Comparison of ENCODE assay signal across 37 cellular contexts in the genomic region with DNA sequence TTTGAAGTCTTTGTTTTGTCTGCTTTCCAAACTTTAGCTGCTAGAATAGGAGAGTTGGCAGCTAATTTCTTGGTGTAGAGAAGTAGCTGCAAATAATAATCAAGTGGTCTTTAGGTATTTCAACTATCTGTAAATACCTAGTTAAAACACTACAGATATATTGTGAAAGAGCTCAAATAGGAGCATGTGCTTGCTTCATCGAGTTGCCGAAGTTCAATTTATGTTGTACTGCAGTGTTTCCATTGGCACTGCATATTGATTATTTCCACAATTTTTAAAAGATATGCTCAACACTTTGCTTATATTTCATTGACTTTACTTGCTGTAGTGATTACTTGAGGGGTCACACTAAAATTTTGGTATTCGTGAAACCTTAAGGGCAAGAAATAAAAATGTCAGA.
"Had no signal": no experiment of that assay in that cellular context is flagged by ENCODE, and none has a peak within 500 bp of the region (broad histone marks: within the 10 kb centered on the region; RNA-seq: fewer than 3 reads in every experiment).

No MANE protein-coding gene starts in this region.

- H3K9me3 ChIP-seq: body of pancreas had no signal

- H3K4me3 ChIP-seq: ascending aorta, body of pancreas, breast epithelium had no signal

- H3K9me3 Mint-ChIP-seq: activated B cell treated with CpG ODN at 0.5 μM for 24 hours; activated CD4-positive, alpha-beta memory T cell treated with anti-CD3 and anti-CD28 coated beads for 36 hours; activated CD4-positive, alpha-beta T cell treated with anti-CD3 and anti-CD28 coated beads, Interleukin-2, amount 10 ng/mL, durations not matched to agents 24 days and 14 days; activated CD8-positive, alpha-beta T cell treated with anti-CD3 and anti-CD28 coated beads for 36 hours; activated naive CD4-positive, alpha-beta T cell treated with anti-CD3 and anti-CD28 coated beads for 36 hours; activated naive CD8-positive, alpha-beta T cell treated with anti-CD3 and anti-CD28 coated beads, Interleukin-2, amount 10 ng/mL, durations not matched to agents 7 days and 5 days; activated naive CD8-positive, alpha-beta T cell treated with anti-CD3 and anti-CD28 coated beads, Interleukin-2, amount 50 U/mL, for 24 hours; activated T-cell treated with anti-CD3 and anti-CD28 coated beads, Interleukin-2, amount 50 U/mL, for 4 hours; activated T-helper 1 cell treated with anti-CD3 and anti-CD28 coated beads, Interleukin-12 subunit alpha, Interleukin-12 subunit beta, Interleukin-2, Interleukin-4 antibody, amounts not matched to agents 30 ng/mL and 10 ng/mL and 1 ng/mL, durations not matched to agents 14 hours and 24 hours and 36 hours; activated T-helper 17 cell treated with anti-CD3 and anti-CD28 coated beads, Interleukin-2, amount 50 U/mL, for 72 hours; T-helper 2 cell treated with Interferon-gamma antibody and Interleukin-4, amounts not matched to agents 5 μg/mL and 100 μg/mL, for 36 hours had no signal

- H3K27me3 ChIP-seq: ascending aorta, body of pancreas, brain microvascular endothelial cell, breast epithelium had no signal

- H3K27me3 Mint-ChIP-seq: activated B cell treated with CpG ODN at 0.5 μM for 24 hours; activated CD4-positive, alpha-beta memory T cell treated with anti-CD3 and anti-CD28 coated beads for 36 hours; activated CD4-positive, alpha-beta T cell treated with anti-CD3 and anti-CD28 coated beads, Interleukin-2, amount 10 ng/mL, durations not matched to agents 24 days and 14 days; activated CD8-positive, alpha-beta T cell treated with anti-CD3 and anti-CD28 coated beads for 36 hours; activated T-helper 17 cell treated with anti-CD3 and anti-CD28 coated beads, Interleukin-2, amount 50 U/mL, for 72 hours had no signal

- H3K4me3 Mint-ChIP-seq: activated B cell treated with CpG ODN at 0.5 μM for 24 hours; activated CD4-positive, alpha-beta memory T cell treated with anti-CD3 and anti-CD28 coated beads for 36 hours; activated CD4-positive, alpha-beta T cell treated with anti-CD3 and anti-CD28 coated beads, Interleukin-2, amount 10 ng/mL, durations not matched to agents 24 days and 14 days; activated CD8-positive, alpha-beta T cell treated with anti-CD3 and anti-CD28 coated beads for 36 hours; activated naive CD4-positive, alpha-beta T cell treated with anti-CD3 and anti-CD28 coated beads for 36 hours; activated naive CD8-positive, alpha-beta T cell; activated naive CD8-positive, alpha-beta T cell treated with anti-CD3 and anti-CD28 coated beads, Interleukin-2, amount 10 ng/mL, durations not matched to agents 7 days and 5 days; activated naive CD8-positive, alpha-beta T cell treated with anti-CD3 and anti-CD28 coated beads, Interleukin-2, amount 50 U/mL, for 24 hours; activated T-cell treated with anti-CD3 and anti-CD28 coated beads, Interleukin-2, amount 50 U/mL, for 4 hours; activated T-cell treated with anti-CD3 and anti-CD28 coated beads, Interleukin-2, amount 50 U/mL, for 72 hours; activated T-helper 1 cell treated with anti-CD3 and anti-CD28 coated beads, Interleukin-12 subunit alpha, Interleukin-12 subunit beta, Interleukin-2, Interleukin-4 antibody, amounts not matched to agents 30 ng/mL and 10 ng/mL and 1 ng/mL, durations not matched to agents 14 hours and 24 hours and 36 hours; activated T-helper 17 cell treated with anti-CD3 and anti-CD28 coated beads, Interleukin-2, amount 50 U/mL, for 72 hours; T-helper 1 cell treated with Interleukin-12 subunit alpha and Interleukin-12 subunit beta and Interleukin-4 antibody, amounts not matched to agents 30 μg/mL and 1 μg/mL, for 36 hours; T-helper 2 cell treated with Interferon-gamma antibody and Interleukin-4, amounts not matched to agents 5 μg/mL and 100 μg/mL, for 36 hours had no signal

- H3K4me1 Mint-ChIP-seq: activated B cell treated with CpG ODN at 0.5 μM for 24 hours; activated CD4-positive, alpha-beta T cell treated with anti-CD3 and anti-CD28 coated beads, Interleukin-2, amount 10 ng/mL, durations not matched to agents 24 days and 14 days; activated naive CD8-positive, alpha-beta T cell treated with anti-CD3 and anti-CD28 coated beads, Interleukin-2, amount 10 ng/mL, durations not matched to agents 7 days and 5 days; activated naive CD8-positive, alpha-beta T cell treated with anti-CD3 and anti-CD28 coated beads, Interleukin-2, amount 50 U/mL, for 24 hours; activated T-helper 17 cell treated with anti-CD3 and anti-CD28 coated beads, Interleukin-2, amount 50 U/mL, for 72 hours had no signal

- H3K36me3 Mint-ChIP-seq: activated CD4-positive, alpha-beta memory T cell treated with anti-CD3 and anti-CD28 coated beads for 36 hours; activated naive CD8-positive, alpha-beta T cell; activated naive CD8-positive, alpha-beta T cell treated with anti-CD3 and anti-CD28 coated beads, Interleukin-2, amount 10 ng/mL, durations not matched to agents 7 days and 5 days had no signal

- ATAC-seq: activated CD8-positive, alpha-beta T cell treated with anti-CD3 and anti-CD28 coated beads for 36 hours; activated naive CD8-positive, alpha-beta T cell treated with anti-CD3 and anti-CD28 coated beads, Interleukin-2, amount 50 U/mL, for 24 hours; activated T-cell treated with anti-CD3 and anti-CD28 coated beads, Interleukin-2, amount 50 U/mL, for 4 hours; activated T-cell treated with anti-CD3 and anti-CD28 coated beads, Interleukin-2, amount 50 U/mL, for 72 hours; activated T-helper 17 cell treated with anti-CD3 and anti-CD28 coated beads, Interleukin-2, amount 50 U/mL, for 72 hours; body of pancreas had no signal

- H3K4me1 ChIP-seq: ascending aorta, body of pancreas, breast epithelium had no signal

- H3K36me3 ChIP-seq: ascending aorta, brain microvascular endothelial cell, breast epithelium had no signal

- H3K27ac ChIP-seq: ascending aorta, body of pancreas, brain microvascular endothelial cell, breast epithelium, VCaP had no signal

- H3K27ac Mint-ChIP-seq: activated B cell treated with CpG ODN at 0.5 μM for 24 hours; activated CD4-positive, alpha-beta memory T cell treated with anti-CD3 and anti-CD28 coated beads for 36 hours; activated CD4-positive, alpha-beta T cell treated with anti-CD3 and anti-CD28 coated beads, Interleukin-2, amount 10 ng/mL, durations not matched to agents 24 days and 14 days; activated CD8-positive, alpha-beta T cell treated with anti-CD3 and anti-CD28 coated beads for 36 hours; activated naive CD4-positive, alpha-beta T cell treated with anti-CD3 and anti-CD28 coated beads for 36 hours; activated naive CD8-positive, alpha-beta T cell; activated naive CD8-positive, alpha-beta T cell treated with anti-CD3 and anti-CD28 coated beads, Interleukin-2, amount 10 ng/mL, durations not matched to agents 7 days and 5 days; activated naive CD8-positive, alpha-beta T cell treated with anti-CD3 and anti-CD28 coated beads, Interleukin-2, amount 50 U/mL, for 24 hours; activated T-cell treated with anti-CD3 and anti-CD28 coated beads, Interleukin-2, amount 50 U/mL, for 72 hours; activated T-helper 1 cell treated with anti-CD3 and anti-CD28 coated beads, Interleukin-12 subunit alpha, Interleukin-12 subunit beta, Interleukin-2, Interleukin-4 antibody, amounts not matched to agents 30 ng/mL and 10 ng/mL and 1 ng/mL, durations not matched to agents 14 hours and 24 hours and 36 hours; activated T-helper 17 cell treated with anti-CD3 and anti-CD28 coated beads, Interleukin-2, amount 50 U/mL, for 72 hours; T-helper 1 cell treated with Interleukin-12 subunit alpha and Interleukin-12 subunit beta and Interleukin-4 antibody, amounts not matched to agents 30 μg/mL and 1 μg/mL, for 36 hours; T-helper 2 cell treated with Interferon-gamma antibody and Interleukin-4, amounts not matched to agents 5 μg/mL and 100 μg/mL, for 36 hours had no signal

- FAIRE-seq: TTC549 had no signal

- DNase-seq: activated B cell treated with CpG ODN at 0.5 μM for 24 hours; activated CD4-positive, alpha-beta memory T cell treated with anti-CD3 and anti-CD28 coated beads for 36 hours; activated CD4-positive, alpha-beta T cell treated with anti-CD3 and anti-CD28 coated beads for 4 hours; activated CD4-positive, alpha-beta T cell treated with anti-CD3 and anti-CD28 coated beads, Interleukin-2, amount 10 ng/mL, durations not matched to agents 24 days and 14 days; activated CD4-positive, alpha-beta T cell treated with anti-CD3 and anti-CD28 coated beads, Interleukin-2, amount 50 U/mL, for 1 hour; activated CD4-positive, alpha-beta T cell treated with anti-CD3 and anti-CD28 coated beads, Interleukin-2, amount 50 U/mL, for 4 hours; activated CD4-positive, CD25-positive, alpha-beta regulatory T cell treated with anti-CD3 and anti-CD28 coated beads, Interleukin-2, amount 50 U/mL, for 72 hours; activated CD8-positive, alpha-beta memory T cell treated with anti-CD3 and anti-CD28 coated beads, Interleukin-2, amount 50 U/mL, for 4 hours; activated CD8-positive, alpha-beta T cell treated with anti-CD3 and anti-CD28 coated beads for 36 hours; activated effector memory CD4-positive, alpha-beta T cell treated with anti-CD3 and anti-CD28 coated beads, Interleukin-2, amount 50 U/mL, for 16 hours; activated gamma-delta T cell treated with Interleukin-2 at 50 U/mL for 16 hours; activated naive CD4-positive, alpha-beta T cell; activated naive CD4-positive, alpha-beta T cell treated with anti-CD3 and anti-CD28 coated beads for 36 hours; activated naive CD4-positive, alpha-beta T cell treated with anti-CD3 and anti-CD28 coated beads, Interleukin-2, amount 50 U/mL, for 16 hours; activated naive CD8-positive, alpha-beta T cell treated with anti-CD3 and anti-CD28 coated beads, Interleukin-2, amount 10 ng/mL, durations not matched to agents 7 days and 5 days; activated naive CD8-positive, alpha-beta T cell treated with anti-CD3 and anti-CD28 coated beads, Interleukin-2, amount 50 U/mL, for 24 hours; activated T-cell treated with anti-CD3 and anti-CD28 coated beads for 4 hours; activated T-cell treated with anti-CD3 and anti-CD28 coated beads, Interleukin-2, amount 50 U/mL, for 1 hour; activated T-cell treated with anti-CD3 and anti-CD28 coated beads, Interleukin-2, amount 50 U/mL, for 4 hours; activated T-cell treated with anti-CD3 and anti-CD28 coated beads, Interleukin-2, amount 50 U/mL, for 72 hours; amygdala; anterior cingulate cortex; body of pancreas; brain microvascular endothelial cell; central memory CD4-positive, alpha-beta T cell; T-helper 1 cell; T-helper 2 cell; T-helper 9 cell had no signal
